ENCODE assay signal across 9 cellular contexts in genomic region chr19:4759388-4760284, GRCh38.
DNase-seq lines count a peak whose midpoint lies in the region; ATAC-seq and TF ChIP-seq lines count a peak whose summit lies in the region.
"Had no signal": no experiment of that assay in that cellular context is flagged by ENCODE, and none has a peak within 500 bp of the region (broad histone marks: within the 10 kb centered on the region; RNA-seq: fewer than 3 reads in every experiment).

No MANE protein-coding gene starts in this region.

- H3K27ac Mint-ChIP-seq in activated naive CD8-positive, alpha-beta T cell, result no peak overlapping the region

- peak; percentile 100 for ATAC-seq in SK-N-SH treated with all-trans-retinoic acid at 6 μM for 48 hours

- peaks cover 6% of the 10 kb centered on the region for H3K4me1 Mint-ChIP-seq in activated naive CD8-positive, alpha-beta T cell (ENCODE audit: low read depth)

- H3K4me3 Mint-ChIP-seq in activated naive CD8-positive, alpha-beta T cell, result peak overlapping the region; percentile 10

- peaks cover 23% of the 10 kb centered on the region for H3K27me3 Mint-ChIP-seq in activated naive CD8-positive, alpha-beta T cell

- no peak overlapping the region for H3K27ac ChIP-seq in subcutaneous abdominal adipose tissue (ENCODE audit: low read depth, low read length)
- H3K27ac ChIP-seq: C4-2B had no signal

- no peak overlapping the region for H3K9ac ChIP-seq in subcutaneous abdominal adipose tissue (ENCODE audit: low read length in 5 of 5)

- H3K4me1 ChIP-seq in subcutaneous abdominal adipose tissue (ENCODE audit: control insufficient read depth in 5 of 5, insufficient read depth in 5 of 5, low read length in 5 of 5), result peaks cover 0 to 11% (median 10%) of the 10 kb centered on the region in 5 donors

- no peaks in the 10 kb centered on the region for H3K9me3 ChIP-seq in subcutaneous abdominal adipose tissue (ENCODE audit: control insufficient read depth in 5 of 5, low read length in 5 of 5)

- no peaks in the 10 kb centered on the region for H3K36me3 ChIP-seq in subcutaneous abdominal adipose tissue (ENCODE audit: control insufficient read depth in 5 of 5, insufficient read depth in 5 of 5, low read length in 5 of 5)

- peaks cover 11 to 26% (median 15%) of the 10 kb centered on the region in 5 donors for H3K27me3 ChIP-seq in subcutaneous abdominal adipose tissue (ENCODE audit: control insufficient read depth in 5 of 5, insufficient read depth in 4 of 5, low read length in 5 of 5)

- H3K4me3 ChIP-seq in subcutaneous abdominal adipose tissue (ENCODE audit: low read depth in 1 of 5, low read length in 5 of 5), result peak overlapping the region; percentile 39 to 56 (median 48)

- H3K9me3 Mint-ChIP-seq in activated naive CD8-positive, alpha-beta T cell (ENCODE audit: low read depth), result no peaks in the 10 kb centered on the region

- no peaks in the 10 kb centered on the region for H3K36me3 Mint-ChIP-seq in activated naive CD8-positive, alpha-beta T cell

- peak; percentile 63 for DNase-seq in SIG-M5 treated with dmso at 0.1 percent for 504 hours (lab: John Stamatoyannopoulos, UW; ENCODE audit: unreplicated experiment)
- DNase-seq in SIG-M5 (lab: John Stamatoyannopoulos, UW), result no peak
- peak; percentile 75 for DNase-seq in NCI-H1048 (lab: John Stamatoyannopoulos, UW)
- DNase-seq in glomerular visceral epithelial cell (ENCODE audit: extremely low spot score), result peak; percentile 86
- peak; percentile 44 for DNase-seq in non-pigmented ciliary epithelial cell (ENCODE audit: low read depth)

TF ChIP-seq in SK-N-SH treated with all-trans-retinoic acid at 6 μM for 48 hours, 23 proteins besides CTCF, POLR2A, EP300 and RAD21:
- no peak for TF ChIP-seq TCF4 (CRISPR knock-in tag; IDR thresholded peaks at IDR 0.05; ENCODE audit: borderline replicate concordance)
- peak; percentile 34; the same call in 1 of the 2 replicates for TF ChIP-seq PATZ1 (CRISPR knock-in tag; IDR thresholded peaks at IDR 0.05; ENCODE audit: borderline replicate concordance)
